Comparison of ENCODE assay signal across 8 cellular contexts in genomic region chr3:170007031-170007663, GRCh38. TPM values are rescaled to one million over a fixed set of nuclear protein-coding genes. Genes with fewer than 3 reads are reported as not detected.
DNase-seq lines count a peak whose midpoint lies in the region; ATAC-seq and TF ChIP-seq lines count a peak whose summit lies in the region.

No MANE protein-coding gene starts in this region.

- H3K4me2 ChIP-seq in OCI-LY7 (ENCODE audit: low read length) = peak overlapping the region; percentile 49

- H2AFZ ChIP-seq in OCI-LY7 (ENCODE audit: low read length) = peak overlapping the region; percentile 81

- CTCF ChIA-PET in OCI-LY7 (lab: Charles Lee; ENCODE audit: unreplicated experiment) = no interaction called here

- H3K9me3 ChIP-seq in left ventricle myocardium inferior (replicated peaks) (no peaks in the 10 kb centered on the region), OCI-LY7 (ENCODE audit: low read length) (no peaks in the 10 kb centered on the region), WERI-Rb-1 (ENCODE audit: severe bottlenecking) (no peaks in the 10 kb centered on the region)

- DNase-seq in cardiac septum (ENCODE audit: low spot score) (peak; percentile 78), left ventricle myocardium inferior (no peak), OCI-LY7 (ENCODE audit: low spot score) (peak; percentile 69), cardiac fibroblast (ENCODE audit: low read depth in 2 of 2) (peak; percentile 80 to 82), NCI-H526 (lab: John Stamatoyannopoulos, UW) (no peak), WERI-Rb-1 (no peak)
- peak; percentile 32 for DNase-seq in stimulated activated naive CD8-positive, alpha-beta T cell treated with anti-CD3 and anti-CD28 coated beads, Interleukin-15, Interleukin-2, amounts not matched to agents 100 U/mL and 50 U/mL, for 24 hours

- peak; percentile 88 for ATAC-seq in HG02852 (IDR thresholded peaks at IDR 0.05; ENCODE audit: unreplicated experiment)
- peak; percentile 79 for ATAC-seq in stimulated activated naive CD8-positive, alpha-beta T cell treated with anti-CD3 and anti-CD28 coated beads, Interleukin-15, Interleukin-2, amounts not matched to agents 100 U/mL and 50 U/mL, for 24 hours

- intact Hi-C loops in cardiac septum (cut with DNase I) (no loop called here), left ventricle myocardium inferior (cut with micrococcal nuclease) (no loop called here), OCI-LY7 (cut with micrococcal nuclease; ENCODE audit: unreplicated experiment) (no loop called here)

- H3K27ac ChIP-seq in left ventricle myocardium inferior (replicated peaks) = no peak overlapping the region
- H3K27ac ChIP-seq in OCI-LY7 (ENCODE audit: low read depth, low read length, poor library complexity, severe bottlenecking) = no peak overlapping the region
- no peak overlapping the region for H3K27ac ChIP-seq in WERI-Rb-1

- H3K4me3 ChIP-seq in left ventricle myocardium inferior (no peak overlapping the region), OCI-LY7 (ENCODE audit: low read depth, low read length, poor library complexity, severe bottlenecking) (no peak overlapping the region), cardiac fibroblast (replicated peaks in 1 of 2; ENCODE audit: low read depth in 2 of 2, low read length in 2 of 2) (no peak overlapping the region), WERI-Rb-1 (ENCODE audit: low read depth, low read length) (no peak overlapping the region)

- H3K36me3 ChIP-seq in left ventricle myocardium inferior (no peaks in the 10 kb centered on the region), OCI-LY7 (ENCODE audit: insufficient read depth, low read length) (no peaks in the 10 kb centered on the region), WERI-Rb-1 (no peaks in the 10 kb centered on the region)

- no TSS peak for BruUV-seq in OCI-LY7 (replicated peaks; lab: Mats Ljungman, UMichigan)

- TF ChIP-seq CTCF in left ventricle myocardium inferior (IDR thresholded peaks at IDR 0.05; ENCODE audit: borderline replicate concordance) = no peak
- TF ChIP-seq CTCF in OCI-LY7 (conservative IDR thresholded peaks at IDR 0.05; ENCODE audit: low read length) = no peak
- TF ChIP-seq CTCF in cardiac fibroblast (IDR thresholded peaks at IDR 0.05; ENCODE audit: low read depth, low read length) = no peak
- no peak for TF ChIP-seq CTCF in WERI-Rb-1 (IDR thresholded peaks at IDR 0.05; ENCODE audit: low read depth, low read length)

- no peaks in the 10 kb centered on the region for H4K20me1 ChIP-seq in OCI-LY7 (ENCODE audit: insufficient read depth, low read length)

- H3K4me1 ChIP-seq in left ventricle myocardium inferior = peaks cover 11% of the 10 kb centered on the region
- H3K4me1 ChIP-seq in OCI-LY7 (ENCODE audit: insufficient read depth, low read length, poor library complexity, severe bottlenecking) = peaks cover 45% of the 10 kb centered on the region

- no peaks in the 10 kb centered on the region for H3K79me2 ChIP-seq in OCI-LY7 (ENCODE audit: insufficient read depth, low read depth, low read length)

- H3K9me2 ChIP-seq in OCI-LY7 (ENCODE audit: insufficient read depth, low read length) = no peaks in the 10 kb centered on the region

- POLR2A ChIA-PET in OCI-LY7 (lab: Charles Lee) = interaction anchor here (0.6 to 2.6 kb wide), 9 partner anchors 8 to 245 kb away, joined by 3 to 15 read pairs (median 4); no protein-coding TSS in a partner anchor

- H3K27me3 ChIP-seq in left ventricle myocardium inferior (ENCODE audit: low read depth) = no peaks in the 10 kb centered on the region
- no peaks in the 10 kb centered on the region for H3K27me3 ChIP-seq in WERI-Rb-1 (ENCODE audit: insufficient read depth, low read depth, severe bottlenecking)

RNA-seq across cellular contexts. Expression of gene GPR160, which starts 30.6 kb away (rescaled TPM):
- total RNA-seq in cardiac septum = 0.78 TPM
- 0.99 TPM for total RNA-seq in left ventricle myocardium inferior
- 90.5 and 108 TPM in 2 replicates for total RNA-seq in OCI-LY7 (2014; rRNA removed; shearing (Covaris generic))
- total RNA-seq in OCI-LY7 (2022) = 115 and 117 TPM in 2 replicates

RNA-seq across cellular contexts. Expression of gene SEC62, which starts 40.5 kb away (rescaled TPM):
- total RNA-seq in cardiac septum (74.5 TPM), left ventricle myocardium inferior (76.5 TPM), OCI-LY7 (2022) (163 and 176 TPM in 2 replicates)
- total RNA-seq in OCI-LY7 (2014; rRNA removed; shearing (Covaris generic)) = 64.5 and 77.4 TPM in 2 replicates

Comparison
In these comparisons a context has a peak if more than half of its experiments do, and no peak if none do; other contexts are left out.
1. DNase-seq: peak in cardiac septum (single experiment), OCI-LY7 (single experiment), cardiac fibroblast (2 of 2) and stimulated activated naive CD8-positive, alpha-beta T cell treated with anti-CD3 and anti-CD28 coated beads, Interleukin-15, Interleukin-2, amounts not matched to agents 100 U/mL and 50 U/mL, for 24 hours (single experiment); none in left ventricle myocardium inferior (single experiment), NCI-H526 (0 of 2) and WERI-Rb-1 (single experiment).
2. RNA of gene GPR160, which starts 30.6 kb away (total RNA-seq): 90.5 to 117 TPM in OCI-LY7; 0.99 TPM in left ventricle myocardium inferior (single experiment) and 0.78 TPM in cardiac septum (single experiment); every median in the first group is over 10 times any median in the second.